1 cellular context compared by ENCODE assay signal in the genomic region with DNA sequence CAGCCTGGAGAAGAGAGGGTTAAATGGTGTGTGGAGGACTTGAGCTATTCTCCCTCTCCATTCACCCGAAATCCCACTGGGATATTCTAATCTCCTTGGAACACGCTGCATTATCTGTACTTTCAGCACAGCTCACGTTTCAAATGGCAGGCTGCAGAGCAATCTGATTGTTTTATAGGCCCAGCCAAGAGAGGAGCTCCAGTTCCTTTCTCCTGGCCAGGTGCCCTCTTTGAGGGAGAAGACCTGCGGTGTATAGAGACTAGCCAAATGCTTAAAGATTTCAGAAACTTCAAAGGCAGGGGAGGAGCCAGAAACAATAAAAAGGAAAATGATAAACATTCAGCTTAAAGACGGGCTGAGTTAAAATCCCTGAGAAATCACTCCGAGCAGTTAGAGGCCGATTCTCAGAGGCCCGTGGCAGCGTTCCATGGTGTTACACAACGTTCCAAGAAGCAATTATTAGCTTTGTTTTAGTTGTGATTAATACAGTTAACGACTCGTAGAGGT.
TF ChIP-seq lines count a peak whose summit lies in the region.

No MANE protein-coding gene starts in this region.

TF ChIP-seq in HEK293, 187 proteins besides CTCF, POLR2A, EP300 and RAD21 (continued from another document and continues in another):
- TF ChIP-seq PBX3 (CRISPR knock-in tag; IDR thresholded peaks at IDR 0.05) (no peak), ZNF2 (tag by site-specific recombination; IDR thresholded peaks at IDR 0.05) (peak; percentile 38; the same call in 1 of the 2 replicates), ZNF341 (tag by site-specific recombination; IDR thresholded peaks at IDR 0.05; ENCODE audit: low read depth) (no peak), ZNF146 (tag by site-specific recombination; IDR thresholded peaks at IDR 0.05) (no peak), ZNF324 (tag by site-specific recombination; IDR thresholded peaks at IDR 0.05) (no peak), ZNF148 (tag by site-specific recombination; IDR thresholded peaks at IDR 0.05; ENCODE audit: borderline replicate concordance) (no peak), ZBTB49 (tag by site-specific recombination; IDR thresholded peaks at IDR 0.05; ENCODE audit: low read depth) (no peak), OSR2 (tag by site-specific recombination; IDR thresholded peaks at IDR 0.05) (peak; percentile 27; the same call in 1 of the 2 replicates), ZFP37 (tag by site-specific recombination; IDR thresholded peaks at IDR 0.05) (no peak), ZNF202 (tag by site-specific recombination; IDR thresholded peaks at IDR 0.05; ENCODE audit: borderline replicate concordance) (no peak), ZNF530 (tag by site-specific recombination; IDR thresholded peaks at IDR 0.05; ENCODE audit: low read depth) (no peak), HOXC10 (CRISPR knock-in tag; IDR thresholded peaks at IDR 0.05) (no peak), ZNF248 (tag by site-specific recombination; IDR thresholded peaks at IDR 0.05) (no peak), ZBTB48 (tag by site-specific recombination; IDR thresholded peaks at IDR 0.05) (no peak), ZNF274 (IDR thresholded peaks at IDR 0.05; ENCODE audit: low read length) (no peak), ZNF274 (tag by site-specific recombination; IDR thresholded peaks at IDR 0.05; ENCODE audit: borderline replicate concordance) (no peak), ZBTB7A (tag by site-specific recombination; IDR thresholded peaks at IDR 0.05; ENCODE audit: low read depth) (no peak), ZNF830 (tag by site-specific recombination; IDR thresholded peaks at IDR 0.05; ENCODE audit: low read depth) (no peak), BCL11A (tag by site-specific recombination; IDR thresholded peaks at IDR 0.05; ENCODE audit: low read depth) (no peak), ZNF529 (tag by site-specific recombination; IDR thresholded peaks at IDR 0.05; ENCODE audit: insufficient replicate concordance) (no peak), ZNF585B (tag by site-specific recombination; IDR thresholded peaks at IDR 0.05) (no peak), ZNF48 (tag by site-specific recombination; IDR thresholded peaks at IDR 0.05) (no peak), ZNF449 (tag by site-specific recombination; IDR thresholded peaks at IDR 0.05) (no peak), ZNF404 (tag by site-specific recombination; IDR thresholded peaks at IDR 0.05) (no peak), FEZF1 (tag by site-specific recombination; IDR thresholded peaks at IDR 0.05) (peak; percentile 94), YY2 (tag by site-specific recombination; IDR thresholded peaks at IDR 0.05) (no peak), ZNF140 (tag by site-specific recombination; IDR thresholded peaks at IDR 0.05) (no peak), TSHZ1 (tag by site-specific recombination; IDR thresholded peaks at IDR 0.05; ENCODE audit: borderline replicate concordance) (no peak), ZNF24 (tag by site-specific recombination; IDR thresholded peaks at IDR 0.05) (no peak), ZNF214 (tag by site-specific recombination; IDR thresholded peaks at IDR 0.05; ENCODE audit: borderline replicate concordance) (no peak), GLI4 (tag by site-specific recombination; IDR thresholded peaks at IDR 0.05) (no peak), ZNF670 (tag by site-specific recombination; IDR thresholded peaks at IDR 0.05; ENCODE audit: low read depth) (no peak), MYNN (tag by site-specific recombination; IDR thresholded peaks at IDR 0.05; ENCODE audit: borderline replicate concordance) (no peak), ZNF629 (tag by site-specific recombination; IDR thresholded peaks at IDR 0.05) (no peak), ZFP41 (tag by site-specific recombination; IDR thresholded peaks at IDR 0.05; ENCODE audit: borderline replicate concordance) (no peak)
- TF ChIP-seq, protein P1, sequence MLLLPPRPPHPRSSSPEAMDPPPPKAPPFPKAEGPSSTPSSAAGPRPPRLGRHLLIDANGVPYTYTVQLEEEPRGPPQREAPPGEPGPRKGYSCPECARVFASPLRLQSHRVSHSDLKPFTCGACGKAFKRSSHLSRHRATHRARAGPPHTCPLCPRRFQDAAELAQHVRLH (tag by site-specific recombination; IDR thresholded peaks at IDR 0.05) = no peak
- TF ChIP-seq, protein P2, sequence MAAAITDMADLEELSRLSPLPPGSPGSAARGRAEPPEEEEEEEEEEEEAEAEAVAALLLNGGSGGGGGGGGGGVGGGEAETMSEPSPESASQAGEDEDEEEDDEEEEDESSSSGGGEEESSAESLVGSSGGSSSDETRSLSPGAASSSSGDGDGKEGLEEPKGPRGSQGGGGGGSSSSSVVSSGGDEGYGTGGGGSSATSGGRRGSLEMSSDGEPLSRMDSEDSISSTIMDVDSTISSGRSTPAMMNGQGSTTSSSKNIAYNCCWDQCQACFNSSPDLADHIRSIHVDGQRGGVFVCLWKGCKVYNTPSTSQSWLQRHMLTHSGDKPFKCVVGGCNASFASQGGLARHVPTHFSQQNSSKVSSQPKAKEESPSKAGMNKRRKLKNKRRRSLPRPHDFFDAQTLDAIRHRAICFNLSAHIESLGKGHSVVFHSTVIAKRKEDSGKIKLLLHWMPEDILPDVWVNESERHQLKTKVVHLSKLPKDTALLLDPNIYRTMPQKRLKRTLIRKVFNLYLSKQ (tag by site-specific recombination; IDR thresholded peaks at IDR 0.05; ENCODE audit: borderline replicate concordance) = no peak
- TF ChIP-seq, protein P3, sequence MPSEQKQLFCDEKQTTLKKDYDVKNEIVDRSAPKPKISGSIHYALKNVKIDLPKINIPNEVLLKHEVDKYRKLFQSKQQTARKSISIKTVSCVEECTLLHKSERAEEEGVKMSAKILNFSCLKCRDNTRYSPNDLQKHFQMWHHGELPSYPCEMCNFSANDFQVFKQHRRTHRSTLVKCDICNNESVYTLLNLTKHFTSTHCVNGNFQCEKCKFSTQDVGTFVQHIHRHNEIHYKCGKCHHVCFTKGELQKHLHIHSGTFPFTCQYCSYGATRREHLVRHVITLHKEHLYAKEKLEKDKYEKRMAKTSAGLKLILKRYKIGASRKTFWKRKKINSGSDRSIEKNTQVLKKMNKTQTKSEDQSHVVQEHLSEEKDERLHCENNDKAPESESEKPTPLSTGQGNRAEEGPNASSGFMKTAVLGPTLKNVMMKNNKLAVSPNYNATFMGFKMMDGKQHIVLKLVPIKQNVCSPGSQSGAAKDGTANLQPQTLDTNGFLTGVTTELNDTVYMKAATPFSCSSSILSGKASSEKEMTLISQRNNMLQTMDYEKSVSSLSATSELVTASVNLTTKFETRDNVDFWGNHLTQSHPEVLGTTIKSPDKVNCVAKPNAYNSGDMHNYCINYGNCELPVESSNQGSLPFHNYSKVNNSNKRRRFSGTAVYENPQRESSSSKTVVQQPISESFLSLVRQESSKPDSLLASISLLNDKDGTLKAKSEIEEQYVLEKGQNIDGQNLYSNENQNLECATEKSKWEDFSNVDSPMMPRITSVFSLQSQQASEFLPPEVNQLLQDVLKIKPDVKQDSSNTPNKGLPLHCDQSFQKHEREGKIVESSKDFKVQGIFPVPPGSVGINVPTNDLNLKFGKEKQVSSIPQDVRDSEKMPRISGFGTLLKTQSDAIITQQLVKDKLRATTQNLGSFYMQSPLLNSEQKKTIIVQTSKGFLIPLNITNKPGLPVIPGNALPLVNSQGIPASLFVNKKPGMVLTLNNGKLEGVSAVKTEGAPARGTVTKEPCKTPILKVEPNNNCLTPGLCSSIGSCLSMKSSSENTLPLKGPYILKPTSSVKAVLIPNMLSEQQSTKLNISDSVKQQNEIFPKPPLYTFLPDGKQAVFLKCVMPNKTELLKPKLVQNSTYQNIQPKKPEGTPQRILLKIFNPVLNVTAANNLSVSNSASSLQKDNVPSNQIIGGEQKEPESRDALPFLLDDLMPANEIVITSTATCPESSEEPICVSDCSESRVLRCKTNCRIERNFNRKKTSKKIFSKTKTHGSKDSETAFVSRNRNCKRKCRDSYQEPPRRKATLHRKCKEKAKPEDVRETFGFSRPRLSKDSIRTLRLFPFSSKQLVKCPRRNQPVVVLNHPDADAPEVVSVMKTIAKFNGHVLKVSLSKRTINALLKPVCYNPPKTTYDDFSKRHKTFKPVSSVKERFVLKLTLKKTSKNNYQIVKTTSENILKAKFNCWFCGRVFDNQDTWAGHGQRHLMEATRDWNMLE (tag by site-specific recombination; conservative IDR thresholded peaks at IDR 0.05; ENCODE audit: low read depth) = peak; percentile 47; the same call in 1 of the 2 replicates
- TF ChIP-seq, protein P4, sequence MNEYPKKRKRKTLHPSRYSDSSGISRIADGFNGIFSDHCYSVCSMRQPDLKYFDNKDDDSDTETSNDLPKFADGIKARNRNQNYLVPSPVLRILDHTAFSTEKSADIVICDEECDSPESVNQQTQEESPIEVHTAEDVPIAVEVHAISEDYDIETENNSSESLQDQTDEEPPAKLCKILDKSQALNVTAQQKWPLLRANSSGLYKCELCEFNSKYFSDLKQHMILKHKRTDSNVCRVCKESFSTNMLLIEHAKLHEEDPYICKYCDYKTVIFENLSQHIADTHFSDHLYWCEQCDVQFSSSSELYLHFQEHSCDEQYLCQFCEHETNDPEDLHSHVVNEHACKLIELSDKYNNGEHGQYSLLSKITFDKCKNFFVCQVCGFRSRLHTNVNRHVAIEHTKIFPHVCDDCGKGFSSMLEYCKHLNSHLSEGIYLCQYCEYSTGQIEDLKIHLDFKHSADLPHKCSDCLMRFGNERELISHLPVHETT (tag by site-specific recombination; IDR thresholded peaks at IDR 0.05) = no peak
